ENCODE assay signal across 9 cellular contexts in the genomic region with DNA sequence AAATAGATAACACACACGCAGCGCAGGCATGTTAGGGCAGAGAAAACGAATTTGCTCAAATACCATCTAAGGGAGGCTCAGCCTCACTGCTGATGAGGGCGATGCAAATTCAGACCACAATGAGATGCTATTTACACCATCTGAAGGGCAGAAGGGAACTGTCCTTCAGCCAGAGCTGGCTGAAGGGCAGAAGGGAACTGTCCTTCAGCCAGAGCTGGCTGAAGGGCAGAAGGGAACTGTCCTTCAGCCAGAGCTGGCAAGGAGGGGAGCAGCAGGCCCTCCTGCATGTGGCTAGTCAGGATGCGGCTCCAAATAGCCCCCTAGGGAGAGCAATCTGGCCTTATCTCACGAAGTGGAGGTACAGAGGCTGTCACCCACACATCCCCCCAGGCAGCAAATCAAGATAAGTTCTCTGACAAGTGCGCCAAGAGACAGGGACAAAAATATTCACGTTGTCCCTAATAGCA. TPM values are rescaled to one million over a fixed set of nuclear protein-coding genes. Genes with fewer than 3 reads are reported as not detected.
A peak's percentile ranks its signal among the peaks of the same experiment; 100 is the strongest.
DNase-seq lines count a peak whose midpoint lies in the region; ATAC-seq, FAIRE-seq and TF ChIP-seq lines count a peak whose summit lies in the region.
"Had no signal": no experiment of that assay in that cellular context is flagged by ENCODE, and none has a peak within 500 bp of the region (broad histone marks: within the 10 kb centered on the region; RNA-seq: fewer than 3 reads in every experiment).

No MANE protein-coding gene starts in this region.

- H3K4me1 Mint-ChIP-seq in endothelial cell (ENCODE audit: unreplicated experiment) = peaks cover 14% of the 10 kb centered on the region

- no peaks in the 10 kb centered on the region for H3K9me3 Mint-ChIP-seq in endothelial cell (ENCODE audit: unreplicated experiment)

- H3K4me3 ChIP-seq in pancreas = peak overlapping the region in 1 of 4 donors; percentile 61

- no peaks in the 10 kb centered on the region for H3K36me3 ChIP-seq in pancreas

- ATAC-seq in GM21737 (IDR thresholded peaks at IDR 0.05; ENCODE audit: unreplicated experiment) (peak; percentile 67), pancreas (peak; percentile 23 to 55 (median 42))

- H3K9me3 ChIP-seq in pancreas = no peaks in the 10 kb centered on the region

- no peaks in the 10 kb centered on the region for H3K27me3 ChIP-seq in pancreas

- 18 to 26% methylated on average over 8 of the region's 8 CpGs for WGBS in pancreas, 2 donors

- H3K27ac ChIP-seq in pancreas = peak overlapping the region in 3 of 4 donors; percentile 46 to 65 (median 63)

- TF ChIP-seq CTCF in endothelial cell (IDR thresholded peaks at IDR 0.05; ENCODE audit: unreplicated experiment) (no peak), pancreas (IDR thresholded peaks at IDR 0.05) (no peak)

- no peak for FAIRE-seq in pancreas (lab: Jason Lieb, UNC)

- no peak overlapping the region for H3K27ac Mint-ChIP-seq in endothelial cell (ENCODE audit: unreplicated experiment)

- H3K36me3 Mint-ChIP-seq in endothelial cell (ENCODE audit: low read depth, unreplicated experiment) = no peaks in the 10 kb centered on the region

- H3K4me3 Mint-ChIP-seq in endothelial cell (ENCODE audit: unreplicated experiment) = peak overlapping the region; percentile 79

- peaks cover 0 to 5% (median 0%) of the 10 kb centered on the region in 3 donors for H3K4me1 ChIP-seq in pancreas

- TF ChIP-seq POLR2A in GM15510 (IDR thresholded peaks at IDR 0.05; ENCODE audit: borderline replicate concordance, extremely low read depth, insufficient read length) = peak; percentile 46

- peaks cover 2% of the 10 kb centered on the region for H3K27me3 Mint-ChIP-seq in endothelial cell (ENCODE audit: unreplicated experiment)

- intact Hi-C loops in pancreas (cut with DNase I) = no loop called here

- DNase-seq in NCI-H146 treated with DMSO at 0.1 percent for 48 hours (lab: John Stamatoyannopoulos, UW; ENCODE audit: unreplicated experiment) = peak; percentile 3
- DNase-seq in endothelial cell (ENCODE audit: low spot score) = no peak
- peak in 1 of 6 donors; percentile 12 for DNase-seq in pancreas
- no peak for DNase-seq in NCI-H345 treated with DMSO at 0.1 percent for 48 hours (lab: John Stamatoyannopoulos, UW; ENCODE audit: unreplicated experiment)
- DNase-seq in HCEC 1CT = no peak
- no peak for DNase-seq in NCI-H2107 (lab: John Stamatoyannopoulos, UW)

RNA-seq across cellular contexts. Expression of gene SLC39A13, which starts 7.5 kb away (rescaled TPM):
- 40.9 TPM for total RNA-seq in endothelial cell (ENCODE audit: unreplicated experiment)
- 10 to 100 TPM; 14.6 to 28.5 (median 19.3) TPM for total RNA-seq in pancreas
- polyA plus RNA-seq in pancreas = 10 to 100 TPM; 52.6 to 55.6 TPM

RNA-seq across cellular contexts. Expression of gene SPI1, which starts 22.5 kb away (rescaled TPM):
- total RNA-seq in endothelial cell (ENCODE audit: unreplicated experiment) (not detected), pancreas (10 to 100 TPM in 2 of 6 donors, 1 to 10 TPM in 4; 1.0 to 24.2 (median 4.5) TPM)
- polyA plus RNA-seq in pancreas = 1 to 10 TPM; 4.7 to 7.6 TPM
- total RNA-seq: RPMI7951 had no signal

RNA-seq across cellular contexts. Expression of gene PSMC3, which starts 25.4 kb away (rescaled TPM):
- total RNA-seq in endothelial cell (ENCODE audit: unreplicated experiment) = 127 TPM
- 10 to 100 TPM; 37.4 to 59.4 (median 50.3) TPM for total RNA-seq in pancreas
- 10 to 100 TPM; 55.0 to 67.5 TPM for polyA plus RNA-seq in pancreas

RNA-seq across cellular contexts. Expression of gene RAPSN, which starts 48.1 kb away (rescaled TPM):
- total RNA-seq in endothelial cell (ENCODE audit: unreplicated experiment) (0.95 TPM), pancreas (under 1 TPM; 0.18 to 0.56 (median 0.30) TPM)
- polyA plus RNA-seq in pancreas = under 1 TPM; 0.34 to 0.92 TPM
- total RNA-seq: RPMI7951 had no signal

RNA-seq across cellular contexts. Expression of gene MYBPC3, which starts 48.3 kb away (rescaled TPM):
- total RNA-seq in endothelial cell (ENCODE audit: unreplicated experiment) (not detected), pancreas (1 to 10 TPM in 1 of 6 donors, under 1 TPM in 3, not detected in 2; 0.06 to 1.0 (median 0.09) TPM)
- under 1 TPM; 0.14 to 0.23 TPM for polyA plus RNA-seq in pancreas
- total RNA-seq: RPMI7951 had no signal
